Comparison of ENCODE assay signal across 8 cellular contexts in the genomic region with DNA sequence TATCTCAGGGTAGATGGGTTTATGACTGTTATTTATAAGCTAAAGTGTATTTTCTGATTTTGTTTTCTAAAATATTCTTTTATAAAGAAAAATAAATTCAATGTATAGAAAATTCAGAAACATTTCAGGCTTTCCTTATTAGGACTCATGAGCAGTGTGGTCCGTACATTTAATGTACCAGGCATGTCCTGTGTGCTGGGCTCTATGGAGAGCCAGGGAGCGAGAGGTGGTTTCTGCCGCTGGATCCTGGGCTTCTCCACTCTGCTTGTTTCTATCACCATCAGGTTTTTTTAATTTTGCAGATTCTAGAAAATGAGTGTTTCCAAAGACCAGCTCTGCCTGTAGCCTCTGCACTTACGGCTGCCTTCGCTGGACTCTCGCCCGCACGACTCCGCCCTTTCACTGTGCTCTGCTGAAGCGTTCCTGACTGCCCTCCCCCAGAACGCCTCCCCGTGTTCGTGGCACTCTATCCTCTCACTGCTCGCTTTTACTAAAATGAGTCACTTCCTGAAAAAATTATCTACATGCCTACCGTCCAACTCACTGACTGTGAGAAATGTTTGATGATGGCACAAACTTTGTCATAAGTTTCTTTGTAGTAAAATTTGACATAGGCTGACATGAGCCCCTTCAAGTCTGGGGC.
DNase-seq lines count a peak whose midpoint lies in the region; ATAC-seq and TF ChIP-seq lines count a peak whose summit lies in the region.

No MANE protein-coding gene starts in this region.

- BruUV-seq in Panc1 (replicated peaks; lab: Mats Ljungman, UMichigan) = no TSS peak

- ATAC-seq in GM18519 (IDR thresholded peaks at IDR 0.05; ENCODE audit: low FRiP score, unreplicated experiment) (peak; percentile 70), HG02885 (IDR thresholded peaks at IDR 0.05; ENCODE audit: poor library complexity, unreplicated experiment) (peak; percentile 99), Panc1 (peak; percentile 99)

- POLR2A ChIA-PET in Panc1 (lab: Charles Lee) = no interaction called here

- peak overlapping the region in 1 of 2 experiments; percentile 41; a peak in 2 of 4 replicates for H3K4me3 ChIP-seq in Panc1 (ENCODE audit: low read depth in 2 of 2, low read length in 2 of 2)

- H3K36me3 ChIP-seq in Panc1 (ENCODE audit: control insufficient read depth, insufficient read depth, low read length) = no peaks in the 10 kb centered on the region

- in situ Hi-C loops in Panc1 (cut with HindIII; ENCODE audit: low pct_unique_long_range_greater_than_20kb, low sequenced_read_pairs) = no loop called here
- in situ Hi-C loops in G401 (cut with HindIII; ENCODE audit: low sequenced_read_pairs) = no loop called here

- DNase-seq in Panc1 (ENCODE audit: low read depth, low spot score) (peak; percentile 85), amniotic epithelial cell (ENCODE audit: low read depth) (peak; percentile 97), iris pigment epithelial cell (ENCODE audit: low read depth) (peak; percentile 99), G401 (ENCODE audit: low spot score) (no peak), GM10266 (ENCODE audit: extremely low spot score) (no peak)
- DNase-seq in stimulated activated CD4-positive, alpha-beta T cell treated with anti-CD3 and anti-CD28 coated beads, TNF-alpha, amount 100 ng/mL, for 1 hour (ENCODE audit: low read depth in 3 of 3, low spot score in 1 of 3) = peak in 2 of 3 donors; percentile 3 to 5

- no peaks in the 10 kb centered on the region for H3K27me3 ChIP-seq in Panc1 (ENCODE audit: control insufficient read depth, insufficient read depth, low read length)

- CTCF ChIA-PET in Panc1 (lab: Charles Lee) = no interaction called here

- TF ChIP-seq CTCF in Panc1 (IDR thresholded peaks at IDR 0.05) = no peak
- TF ChIP-seq CTCF in GM10266 (IDR thresholded peaks at IDR 0.05; ENCODE audit: control insufficient read depth, insufficient read depth, low read depth, missing control alignments) = no peak

- no peaks in the 10 kb centered on the region for H3K9me3 ChIP-seq in Panc1 (ENCODE audit: control insufficient read depth, insufficient read depth, low read depth, low read length)

- intact Hi-C loops in Panc1 (cut with micrococcal nuclease; ENCODE audit: unreplicated experiment) = no loop called here

- H3K27ac ChIP-seq in Panc1 (ENCODE audit: low read length) = no peak overlapping the region; the same call in 1 of the 2 replicates

- no peaks in the 10 kb centered on the region; the same call in 1 of the 2 replicates for H3K4me1 ChIP-seq in Panc1 (ENCODE audit: control insufficient read depth, insufficient read depth, low read length)

Comparison
In these comparisons a context has a peak if more than half of its experiments do, and no peak if none do; other contexts are left out.
1. DNase-seq: peak in Panc1 (single experiment), amniotic epithelial cell (single experiment), iris pigment epithelial cell (single experiment) and stimulated activated CD4-positive, alpha-beta T cell treated with anti-CD3 and anti-CD28 coated beads, TNF-alpha, amount 100 ng/mL, for 1 hour (2 of 3); none in G401 (single experiment) and GM10266 (single experiment).
2. Peak in every context shown above with its lines, with median percentiles within 50 percentile points of each other: ATAC-seq.